11 cellular contexts compared by ENCODE assay signal in the genomic region with DNA sequence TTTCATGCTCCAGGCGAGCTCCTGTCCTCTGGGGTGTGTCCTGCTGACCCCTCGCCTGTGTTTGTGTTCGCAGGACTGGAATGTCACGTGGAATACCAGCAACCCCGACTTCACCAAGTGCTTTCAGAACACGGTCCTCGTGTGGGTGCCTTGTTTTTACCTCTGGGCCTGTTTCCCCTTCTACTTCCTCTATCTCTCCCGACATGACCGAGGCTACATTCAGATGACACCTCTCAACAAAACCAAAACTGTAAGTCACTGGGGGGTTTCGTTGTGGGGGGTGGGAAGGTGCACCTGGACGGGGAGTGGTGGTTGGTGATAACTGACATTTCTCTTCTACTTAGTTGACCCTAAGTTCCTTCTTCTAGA. TPM values are rescaled to one million over a fixed set of nuclear protein-coding genes. Genes with fewer than 3 reads are reported as not detected.
A peak's percentile ranks its signal among the peaks of the same experiment; 100 is the strongest.
DNase-seq lines count a peak whose midpoint lies in the region; ATAC-seq, FAIRE-seq and TF ChIP-seq lines count a peak whose summit lies in the region.
"Had no signal": no experiment of that assay in that cellular context is flagged by ENCODE, and none has a peak within 500 bp of the region (broad histone marks: within the 10 kb centered on the region; RNA-seq: fewer than 3 reads in every experiment).

No MANE protein-coding gene starts in this region.

- TF ChIP-seq POLR2A in adrenal gland (IDR thresholded peaks at IDR 0.05): no peak

- H3K4me3 ChIP-seq in ascending aorta (no peak overlapping the region), adrenal gland (no peak overlapping the region)

- peaks cover 6% of the 10 kb centered on the region for H3K9me3 ChIP-seq in KOPT-K1 (ENCODE audit: insufficient read depth, low read length, poor library complexity, severe bottlenecking)
- no peaks in the 10 kb centered on the region for H3K9me3 ChIP-seq in ascending aorta
- H3K9me3 ChIP-seq in adrenal gland (replicated peaks in 1 of 3): no peaks in the 10 kb centered on the region

- DNase-seq in GM18507 (ENCODE audit: extremely low spot score, insufficient read length, low read depth) (peak; percentile 51), naive B cell (peak; percentile 76), ascending aorta (ENCODE audit: low spot score in 2 of 2) (no peak), ACHN (no peak), adrenal gland (no peak)
- DNase-seq in stimulated activated CD4-positive, alpha-beta T cell treated with anti-CD3 and anti-CD28 coated beads, Interleukin-2, amount 100 ng/mL, for 24 hours: no peak
- DNase-seq: substantia nigra had no signal

- H3K27me3 Mint-ChIP-seq in naive B cell: no peaks in the 10 kb centered on the region

- peak; percentile 92 for FAIRE-seq in GM18507 (lab: Jason Lieb, UNC)
- FAIRE-seq: endometrium had no signal

- peaks cover 0 to 24% of the 10 kb centered on the region in 2 donors for H3K4me1 ChIP-seq in ascending aorta
- H3K4me1 ChIP-seq in adrenal gland (replicated peaks in 1 of 2): no peaks in the 10 kb centered on the region

- H3K9me3 Mint-ChIP-seq in naive B cell: peaks cover 0 to 6% (median 0%) of the 10 kb centered on the region in 7 donors

- H3K27me3 ChIP-seq in ascending aorta (no peaks in the 10 kb centered on the region), adrenal gland (no peaks in the 10 kb centered on the region)

- H3K27ac Mint-ChIP-seq in naive B cell: peak overlapping the region; percentile 96 to 100 (median 99)

- 71 to 83% (median 78%) methylated on average over 11 of the region's 11 CpGs for WGBS in adrenal gland, 4 donors

- H3K27ac ChIP-seq in KOPT-K1 (ENCODE audit: low read depth, low read length, poor library complexity, severe bottlenecking): peak overlapping the region; percentile 67
- H3K27ac ChIP-seq in ascending aorta: peak overlapping the region in 1 of 2 donors; percentile 35
- no peak overlapping the region for H3K27ac ChIP-seq in adrenal gland

- peaks cover 31 to 45% (median 42%) of the 10 kb centered on the region in 3 donors for H3K4me1 Mint-ChIP-seq in naive B cell
- H3K4me1 Mint-ChIP-seq: neural crest cell had no signal

- peaks cover 45% of the 10 kb centered on the region for H3K36me3 ChIP-seq in KOPT-K1 (ENCODE audit: insufficient read depth, low read length)
- H3K36me3 ChIP-seq in ascending aorta: peaks cover 21 to 32% of the 10 kb centered on the region in 2 donors
- peaks cover 0 to 12% of the 10 kb centered on the region in 2 donors for H3K36me3 ChIP-seq in adrenal gland (replicated peaks in 1 of 2)

- H3K4me3 Mint-ChIP-seq in naive B cell: peak overlapping the region; percentile 63 to 89 (median 82)
- H3K4me3 Mint-ChIP-seq: neural crest cell had no signal

- peaks cover 0 to 9% of the 10 kb centered on the region in 2 donors for H3K36me3 Mint-ChIP-seq in naive B cell

- peak; percentile 68 for ATAC-seq in GM21717 (IDR thresholded peaks at IDR 0.05; ENCODE audit: unreplicated experiment)
- ATAC-seq in naive B cell (ENCODE audit: low read depth in 2 of 2): peak; percentile 86 to 92

- in situ Hi-C loops in ACHN (cut with HindIII; ENCODE audit: low pct_ligation_motif_present, low pct_unique_long_range_greater_than_20kb, low sequenced_read_pairs): no loop called here

- no peak for TF ChIP-seq CTCF in ascending aorta (IDR thresholded peaks at IDR 0.05)
- no peak for TF ChIP-seq CTCF in adrenal gland (IDR thresholded peaks at IDR 0.05)

- intact Hi-C loops in ascending aorta (cut with DNase I) (no loop called here), adrenal gland (cut with DNase I) (no loop called here)

RNA-seq across cellular contexts. Expression of a gene that starts 58.3 kb away (rescaled TPM):
- polyA plus RNA-seq in naive B cell (ENCODE audit: low read depth in 6 of 6): 1 to 10 TPM; 2.9 to 9.0 (median 5.3) TPM
- 144 TPM for total RNA-seq in ascending aorta
- total RNA-seq in adrenal gland: 10 to 100 TPM; 23.2 to 38.8 (median 31.3) TPM
- polyA plus RNA-seq in adrenal gland: 10 to 100 TPM; 12.4 to 21.7 (median 13.1) TPM

Comparison
In these comparisons a context has a peak if more than half of its experiments do, and no peak if none do; other contexts are left out.
1. DNase-seq: peak in GM18507 (single experiment) and naive B cell (single experiment); none in ascending aorta (0 of 2), ACHN (single experiment), adrenal gland (0 of 7) and stimulated activated CD4-positive, alpha-beta T cell treated with anti-CD3 and anti-CD28 coated beads, Interleukin-2, amount 100 ng/mL, for 24 hours (0 of 2).